In genomic region chr7:21412291-21412896, GRCh38 we compare ENCODE assay signal across 1 cellular context.
TF ChIP-seq lines count a peak whose summit lies in the region.

No MANE protein-coding gene starts in this region.

TF ChIP-seq in GM23338, 12 proteins besides CTCF, POLR2A, EP300 and RAD21 (continued from another document):
- TF ChIP-seq STAT1 (IDR thresholded peaks at IDR 0.05; ENCODE audit: unreplicated experiment), result no peak
